10 cellular contexts compared by ENCODE assay signal in genomic region chr2:213682276-213682675, GRCh38.
"Had no signal": no experiment of that assay in that cellular context is flagged by ENCODE, and none has a peak within 500 bp of the region (broad histone marks: within the 10 kb centered on the region; RNA-seq: fewer than 3 reads in every experiment).

No MANE protein-coding gene starts in this region.

- H3K4me3 Mint-ChIP-seq: GM23338, H9, HFFc6 had no signal

- DNase-seq: H9, HCEC 1CT, HFFc6, IMR-90, KG1 had no signal

- FAIRE-seq: H1, H54, K562 had no signal

- H3K4me1 Mint-ChIP-seq: GM23338, H9 had no signal

- H3K27ac ChIP-seq: HL-60 had no signal

- H3K4me3 ChIP-seq: GM23338, K562 had no signal

- H3K27ac Mint-ChIP-seq: GM23338, H9, HFFc6 had no signal

- H3K4me2 ChIP-seq: GM23338 had no signal

- H2AFZ ChIP-seq: GM23338 had no signal

- ATAC-seq: GM23338, K562 had no signal
